ENCODE assay signal across 1 cellular context in the genomic region with DNA sequence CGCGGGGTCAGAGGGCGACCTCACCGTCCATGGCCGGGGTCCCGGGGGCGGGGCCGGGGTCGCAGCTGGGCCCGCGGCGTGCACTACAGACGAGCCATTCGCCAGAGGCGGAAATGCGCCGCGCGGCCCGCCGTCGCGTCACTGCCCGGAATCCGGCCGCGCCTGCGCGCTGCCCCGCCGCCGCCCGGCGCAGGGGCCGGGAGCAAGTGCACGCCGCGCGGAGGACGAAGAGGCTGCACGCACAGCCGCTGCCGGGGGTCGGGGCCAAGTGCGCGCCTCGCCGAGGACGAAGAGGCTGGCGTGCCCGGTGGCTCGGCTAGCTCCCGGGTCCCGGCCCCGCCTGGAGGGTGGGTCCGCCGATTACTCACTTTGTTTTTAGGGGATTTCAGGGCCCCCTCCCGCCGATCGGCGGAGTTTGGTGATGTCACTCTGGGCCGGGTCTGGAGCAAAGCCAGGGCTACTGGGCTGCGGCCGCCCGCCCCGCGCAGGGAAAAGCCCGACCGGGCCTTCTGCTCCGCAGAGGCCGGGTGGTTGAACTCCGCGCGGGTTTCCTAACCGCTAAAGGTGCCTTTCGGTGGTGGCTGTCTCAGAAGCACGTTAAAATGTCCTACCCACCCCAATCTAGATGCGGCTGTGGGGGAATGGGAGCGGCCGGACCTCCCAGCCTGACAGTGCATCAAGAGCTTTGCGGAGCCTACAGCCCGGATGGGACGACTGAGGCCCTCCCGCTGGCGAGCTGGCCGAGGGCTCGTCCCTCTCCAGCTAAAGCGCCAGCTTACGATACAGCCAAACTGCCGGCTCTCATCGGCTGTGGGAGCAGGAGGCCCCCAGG.
TF ChIP-seq lines count a peak whose summit lies in the region.

A gene (minus strand): TSS at position 115 of the 832 bp plus-strand sequence. CDS start 84 bp downstream, at position 31.

TF ChIP-seq in K562, 482 proteins besides CTCF, POLR2A, EP300 and RAD21 (continued from another document and continues in another):
- TF ChIP-seq, protein P1, sequence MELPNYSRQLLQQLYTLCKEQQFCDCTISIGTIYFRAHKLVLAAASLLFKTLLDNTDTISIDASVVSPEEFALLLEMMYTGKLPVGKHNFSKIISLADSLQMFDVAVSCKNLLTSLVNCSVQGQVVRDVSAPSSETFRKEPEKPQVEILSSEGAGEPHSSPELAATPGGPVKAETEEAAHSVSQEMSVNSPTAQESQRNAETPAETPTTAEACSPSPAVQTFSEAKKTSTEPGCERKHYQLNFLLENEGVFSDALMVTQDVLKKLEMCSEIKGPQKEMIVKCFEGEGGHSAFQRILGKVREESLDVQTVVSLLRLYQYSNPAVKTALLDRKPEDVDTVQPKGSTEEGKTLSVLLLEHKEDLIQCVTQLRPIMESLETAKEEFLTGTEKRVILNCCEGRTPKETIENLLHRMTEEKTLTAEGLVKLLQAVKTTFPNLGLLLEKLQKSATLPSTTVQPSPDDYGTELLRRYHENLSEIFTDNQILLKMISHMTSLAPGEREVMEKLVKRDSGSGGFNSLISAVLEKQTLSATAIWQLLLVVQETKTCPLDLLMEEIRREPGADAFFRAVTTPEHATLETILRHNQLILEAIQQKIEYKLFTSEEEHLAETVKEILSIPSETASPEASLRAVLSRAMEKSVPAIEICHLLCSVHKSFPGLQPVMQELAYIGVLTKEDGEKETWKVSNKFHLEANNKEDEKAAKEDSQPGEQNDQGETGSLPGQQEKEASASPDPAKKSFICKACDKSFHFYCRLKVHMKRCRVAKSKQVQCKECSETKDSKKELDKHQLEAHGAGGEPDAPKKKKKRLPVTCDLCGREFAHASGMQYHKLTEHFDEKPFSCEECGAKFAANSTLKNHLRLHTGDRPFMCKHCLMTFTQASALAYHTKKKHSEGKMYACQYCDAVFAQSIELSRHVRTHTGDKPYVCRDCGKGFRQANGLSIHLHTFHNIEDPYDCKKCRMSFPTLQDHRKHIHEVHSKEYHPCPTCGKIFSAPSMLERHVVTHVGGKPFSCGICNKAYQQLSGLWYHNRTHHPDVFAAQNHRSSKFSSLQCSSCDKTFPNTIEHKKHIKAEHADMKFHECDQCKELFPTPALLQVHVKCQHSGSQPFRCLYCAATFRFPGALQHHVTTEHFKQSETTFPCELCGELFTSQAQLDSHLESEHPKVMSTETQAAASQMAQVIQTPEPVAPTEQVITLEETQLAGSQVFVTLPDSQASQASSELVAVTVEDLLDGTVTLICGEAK (IDR thresholded peaks at IDR 0.05), result 0 out of 2 replicates have a peak, but pooled peaks have one; percentile 28
- TF ChIP-seq, protein P1 (CRISPR knock-in tag; IDR thresholded peaks at IDR 0.05), result no peak
- TF ChIP-seq SIX5 (IDR thresholded peaks at IDR 0.05; ENCODE audit: borderline replicate concordance in 1 of 2, insufficient read depth in 1 of 2, low read depth in 1 of 2, low read length in 2 of 2) (no peak), HSF4 (CRISPR knock-in tag; IDR thresholded peaks at IDR 0.05; ENCODE audit: borderline replicate concordance) (no peak), HDAC6 (IDR thresholded peaks at IDR 0.05; ENCODE audit: low read depth, low read length) (no peak), KAT7 (CRISPR knock-in tag; IDR thresholded peaks at IDR 0.05; ENCODE audit: borderline replicate concordance) (0 out of 2 replicates have a peak, but pooled peaks have one; percentile 70), HMG20A (CRISPR knock-in tag; conservative IDR thresholded peaks at IDR 0.05) (no peak), PCBP2 (IDR thresholded peaks at IDR 0.05; ENCODE audit: low read depth, low read length, poor library complexity, severe bottlenecking) (no peak), FOXK2 (conservative IDR thresholded peaks at IDR 0.05 in 1 of 2, IDR thresholded peaks at IDR 0.05 in 1 of 2; ENCODE audit: low read depth in 2 of 2) (no peak), RBM34 (IDR thresholded peaks at IDR 0.05; ENCODE audit: borderline replicate concordance, insufficient read depth, low read length) (no peak), MBD2 (IDR thresholded peaks at IDR 0.05; ENCODE audit: borderline replicate concordance, low read depth) (peak; percentile 16; the same call in 1 of the 2 replicates), CAMTA2 (CRISPR knock-in tag; conservative IDR thresholded peaks at IDR 0.05) (0 out of 2 replicates have a peak, but pooled peaks have one; percentile 33), ZNF764 (CRISPR knock-in tag; IDR thresholded peaks at IDR 0.05; ENCODE audit: low read depth) (no peak), ZNF134 (CRISPR knock-in tag; conservative IDR thresholded peaks at IDR 0.05) (0 out of 2 replicates have a peak, but pooled peaks have one; percentile 21), ZNF133 (CRISPR knock-in tag; IDR thresholded peaks at IDR 0.05) (no peak), ZNF699 (CRISPR knock-in tag; IDR thresholded peaks at IDR 0.05; ENCODE audit: insufficient replicate concordance) (no peak), ZBTB7A (IDR thresholded peaks at IDR 0.05; ENCODE audit: borderline replicate concordance, control insufficient read depth, low read depth, low read length) (peak; percentile 68; the same call in 1 of the 2 replicates), ZNF551 (CRISPR knock-in tag; IDR thresholded peaks at IDR 0.05) (no peak), PCBP1 (IDR thresholded peaks at IDR 0.05; ENCODE audit: low read depth, low read length, poor library complexity, severe bottlenecking) (no peak), ZNF253 (CRISPR knock-in tag; conservative IDR thresholded peaks at IDR 0.05) (no peak), WHSC1 (IDR thresholded peaks at IDR 0.05; ENCODE audit: low read length) (no peak), NRF1 (conservative IDR thresholded peaks at IDR 0.05 in 1 of 2, IDR thresholded peaks at IDR 0.05 in 1 of 2) (peak; percentile 92 to 93)
- TF ChIP-seq, protein P2, sequence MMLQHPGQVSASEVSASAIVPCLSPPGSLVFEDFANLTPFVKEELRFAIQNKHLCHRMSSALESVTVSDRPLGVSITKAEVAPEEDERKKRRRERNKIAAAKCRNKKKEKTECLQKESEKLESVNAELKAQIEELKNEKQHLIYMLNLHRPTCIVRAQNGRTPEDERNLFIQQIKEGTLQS (IDR thresholded peaks at IDR 0.05), result peak; percentile 93
- TF ChIP-seq, protein P2 (CRISPR knock-in tag; conservative IDR thresholded peaks at IDR 0.05), result peak; percentile 92
- TF ChIP-seq, protein P3, sequence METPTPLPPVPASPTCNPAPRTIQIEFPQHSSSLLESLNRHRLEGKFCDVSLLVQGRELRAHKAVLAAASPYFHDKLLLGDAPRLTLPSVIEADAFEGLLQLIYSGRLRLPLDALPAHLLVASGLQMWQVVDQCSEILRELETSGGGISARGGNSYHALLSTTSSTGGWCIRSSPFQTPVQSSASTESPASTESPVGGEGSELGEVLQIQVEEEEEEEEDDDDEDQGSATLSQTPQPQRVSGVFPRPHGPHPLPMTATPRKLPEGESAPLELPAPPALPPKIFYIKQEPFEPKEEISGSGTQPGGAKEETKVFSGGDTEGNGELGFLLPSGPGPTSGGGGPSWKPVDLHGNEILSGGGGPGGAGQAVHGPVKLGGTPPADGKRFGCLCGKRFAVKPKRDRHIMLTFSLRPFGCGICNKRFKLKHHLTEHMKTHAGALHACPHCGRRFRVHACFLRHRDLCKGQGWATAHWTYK (CRISPR knock-in tag; IDR thresholded peaks at IDR 0.05), result no peak
- TF ChIP-seq, protein P4, sequence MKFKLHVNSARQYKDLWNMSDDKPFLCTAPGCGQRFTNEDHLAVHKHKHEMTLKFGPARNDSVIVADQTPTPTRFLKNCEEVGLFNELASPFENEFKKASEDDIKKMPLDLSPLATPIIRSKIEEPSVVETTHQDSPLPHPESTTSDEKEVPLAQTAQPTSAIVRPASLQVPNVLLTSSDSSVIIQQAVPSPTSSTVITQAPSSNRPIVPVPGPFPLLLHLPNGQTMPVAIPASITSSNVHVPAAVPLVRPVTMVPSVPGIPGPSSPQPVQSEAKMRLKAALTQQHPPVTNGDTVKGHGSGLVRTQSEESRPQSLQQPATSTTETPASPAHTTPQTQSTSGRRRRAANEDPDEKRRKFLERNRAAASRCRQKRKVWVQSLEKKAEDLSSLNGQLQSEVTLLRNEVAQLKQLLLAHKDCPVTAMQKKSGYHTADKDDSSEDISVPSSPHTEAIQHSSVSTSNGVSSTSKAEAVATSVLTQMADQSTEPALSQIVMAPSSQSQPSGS (CRISPR knock-in tag; IDR thresholded peaks at IDR 0.05), result peak; percentile 35; the same call in 1 of the 2 replicates
- TF ChIP-seq, protein P5, sequence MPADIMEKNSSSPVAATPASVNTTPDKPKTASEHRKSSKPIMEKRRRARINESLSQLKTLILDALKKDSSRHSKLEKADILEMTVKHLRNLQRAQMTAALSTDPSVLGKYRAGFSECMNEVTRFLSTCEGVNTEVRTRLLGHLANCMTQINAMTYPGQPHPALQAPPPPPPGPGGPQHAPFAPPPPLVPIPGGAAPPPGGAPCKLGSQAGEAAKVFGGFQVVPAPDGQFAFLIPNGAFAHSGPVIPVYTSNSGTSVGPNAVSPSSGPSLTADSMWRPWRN (IDR thresholded peaks at IDR 0.05; ENCODE audit: low read depth), result no peak
- TF ChIP-seq, protein P6, sequence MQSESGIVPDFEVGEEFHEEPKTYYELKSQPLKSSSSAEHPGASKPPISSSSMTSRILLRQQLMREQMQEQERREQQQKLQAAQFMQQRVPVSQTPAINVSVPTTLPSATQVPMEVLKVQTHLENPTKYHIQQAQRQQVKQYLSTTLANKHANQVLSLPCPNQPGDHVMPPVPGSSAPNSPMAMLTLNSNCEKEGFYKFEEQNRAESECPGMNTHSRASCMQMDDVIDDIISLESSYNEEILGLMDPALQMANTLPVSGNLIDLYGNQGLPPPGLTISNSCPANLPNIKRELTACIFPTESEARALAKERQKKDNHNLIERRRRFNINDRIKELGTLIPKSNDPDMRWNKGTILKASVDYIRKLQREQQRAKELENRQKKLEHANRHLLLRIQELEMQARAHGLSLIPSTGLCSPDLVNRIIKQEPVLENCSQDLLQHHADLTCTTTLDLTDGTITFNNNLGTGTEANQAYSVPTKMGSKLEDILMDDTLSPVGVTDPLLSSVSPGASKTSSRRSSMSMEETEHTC (IDR thresholded peaks at IDR 0.05), result no peak
- TF ChIP-seq, protein P7, sequence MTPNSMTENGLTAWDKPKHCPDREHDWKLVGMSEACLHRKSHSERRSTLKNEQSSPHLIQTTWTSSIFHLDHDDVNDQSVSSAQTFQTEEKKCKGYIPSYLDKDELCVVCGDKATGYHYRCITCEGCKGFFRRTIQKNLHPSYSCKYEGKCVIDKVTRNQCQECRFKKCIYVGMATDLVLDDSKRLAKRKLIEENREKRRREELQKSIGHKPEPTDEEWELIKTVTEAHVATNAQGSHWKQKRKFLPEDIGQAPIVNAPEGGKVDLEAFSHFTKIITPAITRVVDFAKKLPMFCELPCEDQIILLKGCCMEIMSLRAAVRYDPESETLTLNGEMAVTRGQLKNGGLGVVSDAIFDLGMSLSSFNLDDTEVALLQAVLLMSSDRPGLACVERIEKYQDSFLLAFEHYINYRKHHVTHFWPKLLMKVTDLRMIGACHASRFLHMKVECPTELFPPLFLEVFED (CRISPR knock-in tag; conservative IDR thresholded peaks at IDR 0.05), result 0 out of 2 replicates have a peak, but pooled peaks have one; percentile 25
- TF ChIP-seq, protein P8, sequence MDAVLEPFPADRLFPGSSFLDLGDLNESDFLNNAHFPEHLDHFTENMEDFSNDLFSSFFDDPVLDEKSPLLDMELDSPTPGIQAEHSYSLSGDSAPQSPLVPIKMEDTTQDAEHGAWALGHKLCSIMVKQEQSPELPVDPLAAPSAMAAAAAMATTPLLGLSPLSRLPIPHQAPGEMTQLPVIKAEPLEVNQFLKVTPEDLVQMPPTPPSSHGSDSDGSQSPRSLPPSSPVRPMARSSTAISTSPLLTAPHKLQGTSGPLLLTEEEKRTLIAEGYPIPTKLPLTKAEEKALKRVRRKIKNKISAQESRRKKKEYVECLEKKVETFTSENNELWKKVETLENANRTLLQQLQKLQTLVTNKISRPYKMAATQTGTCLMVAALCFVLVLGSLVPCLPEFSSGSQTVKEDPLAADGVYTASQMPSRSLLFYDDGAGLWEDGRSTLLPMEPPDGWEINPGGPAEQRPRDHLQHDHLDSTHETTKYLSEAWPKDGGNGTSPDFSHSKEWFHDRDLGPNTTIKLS (IDR thresholded peaks at IDR 0.05; ENCODE audit: borderline replicate concordance, low read depth), result no peak
